In genomic region chr7:38070718-38071117, GRCh38 we compare ENCODE assay signal across 8 cellular contexts.
A peak's percentile ranks its signal among the peaks of the same experiment; 100 is the strongest.
DNase-seq lines count a peak whose midpoint lies in the region; ATAC-seq and TF ChIP-seq lines count a peak whose summit lies in the region.

No MANE protein-coding gene starts in this region.

- ATAC-seq in GM18870 (IDR thresholded peaks at IDR 0.05; ENCODE audit: unreplicated experiment) = no peak

- BruUV-seq in MCF 10A (replicated peaks; lab: Mats Ljungman, UMichigan) = no TSS peak

- POLR2A ChIA-PET in MCF 10A (lab: Yijun Ruan, JAX) = no interaction called here

- no peaks in the 10 kb centered on the region for H3K9me3 Mint-ChIP-seq in MCF 10A (ENCODE audit: unreplicated experiment)
- peaks cover under 1% of the 10 kb centered on the region for H3K9me3 Mint-ChIP-seq in type B pancreatic cell
- no peaks in the 10 kb centered on the region for H3K9me3 Mint-ChIP-seq in activated T-helper 2 cell treated with anti-CD3 and anti-CD28 coated beads, Interferon-gamma antibody, Interleukin-2, Interleukin-4, amounts not matched to agents 10 μg/mL and 5 μg/mL and 100 μg/mL, durations not matched to agents 14 hours and 24 hours and 36 hours

- H3K4me3 Mint-ChIP-seq in MCF 10A (ENCODE audit: unreplicated experiment) (no peak overlapping the region), type B pancreatic cell (no peak overlapping the region)
- no peak overlapping the region for H3K4me3 Mint-ChIP-seq in activated T-helper 2 cell treated with anti-CD3 and anti-CD28 coated beads, Interferon-gamma antibody, Interleukin-2, Interleukin-4, amounts not matched to agents 10 μg/mL and 5 μg/mL and 100 μg/mL, durations not matched to agents 14 hours and 24 hours and 36 hours (ENCODE audit: low read depth)

- H3K27ac Mint-ChIP-seq in MCF 10A (ENCODE audit: low read depth, unreplicated experiment) = no peak overlapping the region
- H3K27ac Mint-ChIP-seq in type B pancreatic cell = no peak overlapping the region
- no peak overlapping the region for H3K27ac Mint-ChIP-seq in activated T-helper 2 cell treated with anti-CD3 and anti-CD28 coated beads, Interferon-gamma antibody, Interleukin-2, Interleukin-4, amounts not matched to agents 10 μg/mL and 5 μg/mL and 100 μg/mL, durations not matched to agents 14 hours and 24 hours and 36 hours

- intact Hi-C loops in MCF 10A (cut with micrococcal nuclease) (no loop called here), breast epithelium (cut with DNase I; ENCODE audit: low total_unique reads) (no loop called here)
- intact Hi-C loops in activated T-helper 2 cell treated with anti-CD3 and anti-CD28 coated beads, Interferon-gamma antibody, Interleukin-2, Interleukin-4, amounts not matched to agents 10 μg/mL and 5 μg/mL and 100 μg/mL, durations not matched to agents 14 hours and 24 hours and 36 hours (cut with micrococcal nuclease) = no loop called here

- H3K9me3 ChIP-seq in breast epithelium (no peaks in the 10 kb centered on the region), cardiac muscle cell (ENCODE audit: low read depth) (no peaks in the 10 kb centered on the region)

- TF ChIP-seq POLR2A in breast epithelium (IDR thresholded peaks at IDR 0.05) = no peak

- no peaks in the 10 kb centered on the region for H3K4me1 ChIP-seq in breast epithelium
- H3K4me1 ChIP-seq in cardiac muscle cell (ENCODE audit: low read depth) = peaks cover 6% of the 10 kb centered on the region

- peak; percentile 32 for TF ChIP-seq CTCF in MCF 10A (IDR thresholded peaks at IDR 0.05; ENCODE audit: unreplicated experiment)
- no peak for TF ChIP-seq CTCF in breast epithelium (IDR thresholded peaks at IDR 0.05)
- TF ChIP-seq CTCF in cardiac muscle cell (IDR thresholded peaks at IDR 0.05; ENCODE audit: low read depth, low read length) = peak; percentile 60
- TF ChIP-seq CTCF in type B pancreatic cell (conservative IDR thresholded peaks at IDR 0.05) = peak; percentile 64

- no peaks in the 10 kb centered on the region for H3K36me3 Mint-ChIP-seq in MCF 10A (ENCODE audit: insufficient read depth, unreplicated experiment)
- H3K36me3 Mint-ChIP-seq in type B pancreatic cell = no peaks in the 10 kb centered on the region
- no peaks in the 10 kb centered on the region for H3K36me3 Mint-ChIP-seq in activated T-helper 2 cell treated with anti-CD3 and anti-CD28 coated beads, Interferon-gamma antibody, Interleukin-2, Interleukin-4, amounts not matched to agents 10 μg/mL and 5 μg/mL and 100 μg/mL, durations not matched to agents 14 hours and 24 hours and 36 hours (ENCODE audit: low read depth)

- H3K4me1 Mint-ChIP-seq in MCF 10A (ENCODE audit: insufficient read depth, unreplicated experiment) (no peaks in the 10 kb centered on the region), type B pancreatic cell (ENCODE audit: unreplicated experiment) (no peaks in the 10 kb centered on the region)
- H3K4me1 Mint-ChIP-seq in activated T-helper 2 cell treated with anti-CD3 and anti-CD28 coated beads, Interferon-gamma antibody, Interleukin-2, Interleukin-4, amounts not matched to agents 10 μg/mL and 5 μg/mL and 100 μg/mL, durations not matched to agents 14 hours and 24 hours and 36 hours (ENCODE audit: low read depth) = no peaks in the 10 kb centered on the region

- DNase-seq in MCF 10A (ENCODE audit: unreplicated experiment) (peak; percentile 43), breast epithelium (ENCODE audit: low spot score in 2 of 2) (no peak), RKO (ENCODE audit: low spot score) (peak; percentile 19), cardiac muscle cell (ENCODE audit: low read depth in 1 of 2, low spot score in 1 of 2) (peak; percentile 59 to 67), type B pancreatic cell (ENCODE audit: extremely low spot score, unreplicated experiment) (no peak)
- no peak for DNase-seq in NK-92 treated with Interleukin-12 subunit alpha and Interleukin-12 subunit beta, amount 100 ng/mL, for 24 hours (lab: John Stamatoyannopoulos, UW)
- DNase-seq in activated T-helper 2 cell treated with anti-CD3 and anti-CD28 coated beads, Interferon-gamma antibody, Interleukin-2, Interleukin-4, amounts not matched to agents 10 μg/mL and 5 μg/mL and 100 μg/mL, durations not matched to agents 14 hours and 24 hours and 36 hours (ENCODE audit: low spot score) = no peak

- no peaks in the 10 kb centered on the region for H3K27me3 ChIP-seq in breast epithelium
- H3K27me3 ChIP-seq in cardiac muscle cell = no peaks in the 10 kb centered on the region

- H3K36me3 ChIP-seq in breast epithelium = no peaks in the 10 kb centered on the region
- H3K36me3 ChIP-seq in cardiac muscle cell = no peaks in the 10 kb centered on the region

- H3K27ac ChIP-seq in breast epithelium = no peak overlapping the region
- H3K27ac ChIP-seq in cardiac muscle cell = no peak overlapping the region

- peaks cover 74% of the 10 kb centered on the region for H3K27me3 Mint-ChIP-seq in MCF 10A (ENCODE audit: insufficient read depth, unreplicated experiment)
- no peaks in the 10 kb centered on the region for H3K27me3 Mint-ChIP-seq in type B pancreatic cell
- peaks cover 8% of the 10 kb centered on the region for H3K27me3 Mint-ChIP-seq in activated T-helper 2 cell treated with anti-CD3 and anti-CD28 coated beads, Interferon-gamma antibody, Interleukin-2, Interleukin-4, amounts not matched to agents 10 μg/mL and 5 μg/mL and 100 μg/mL, durations not matched to agents 14 hours and 24 hours and 36 hours (ENCODE audit: low read depth)

- H3K4me3 ChIP-seq in breast epithelium (no peak overlapping the region), cardiac muscle cell (no peak overlapping the region)

- CTCF ChIA-PET in MCF 10A (lab: Yijun Ruan, JAX) = interaction anchor here (0.5 to 1.4 kb wide), 6 partner anchors 17 to 1499 kb away, joined by 3 to 4 read pairs (median 3); no protein-coding TSS in a partner anchor

Comparison
In these comparisons a context has a peak if more than half of its experiments do, and no peak if none do; other contexts are left out.
1. DNase-seq: peak in MCF 10A (single experiment), RKO (single experiment) and cardiac muscle cell (2 of 2); none in breast epithelium (0 of 2), type B pancreatic cell (single experiment), NK-92 treated with Interleukin-12 subunit alpha and Interleukin-12 subunit beta, amount 100 ng/mL, for 24 hours (single experiment) and activated T-helper 2 cell treated with anti-CD3 and anti-CD28 coated beads, Interferon-gamma antibody, Interleukin-2, Interleukin-4, amounts not matched to agents 10 μg/mL and 5 μg/mL and 100 μg/mL, durations not matched to agents 14 hours and 24 hours and 36 hours (single experiment).
2. CTCF ChIP-seq: peak in MCF 10A (single experiment), cardiac muscle cell (single experiment) and type B pancreatic cell (single experiment); none in breast epithelium (0 of 3).